In genomic region chr9:22040760-22041159, GRCh38 we compare ENCODE assay signal across 18 cellular contexts. TPM values are rescaled to one million over a fixed set of nuclear protein-coding genes. Genes with fewer than 3 reads are reported as not detected.
DNase-seq lines count a peak whose midpoint lies in the region; ATAC-seq, FAIRE-seq and TF ChIP-seq lines count a peak whose summit lies in the region.
"Had no signal": no experiment of that assay in that cellular context is flagged by ENCODE, and none has a peak within 500 bp of the region (broad histone marks: within the 10 kb centered on the region; RNA-seq: fewer than 3 reads in every experiment).

No MANE protein-coding gene starts in this region.

- FAIRE-seq in bronchial epithelial cell (lab: Jason Lieb, UNC) = no peak
- FAIRE-seq: kidney, RCC 7860, TTC549 had no signal

- H2AFZ ChIP-seq in mesenchymal stem cell (ENCODE audit: low read depth, low read length) = no peak overlapping the region

- H3K4me3 ChIP-seq in bronchial epithelial cell (ENCODE audit: low read depth, low read length) (no peak overlapping the region), mesenchymal stem cell (ENCODE audit: insufficient read depth in 1 of 2, low read depth in 1 of 2, low read length in 2 of 2) (no peak overlapping the region)
- H3K4me3 ChIP-seq: body of pancreas, MG63 had no signal

- H3K4me2 ChIP-seq in mesenchymal stem cell (ENCODE audit: low read length, poor library complexity, severe bottlenecking) = no peak overlapping the region

- no peaks in the 10 kb centered on the region for H3K27me3 ChIP-seq in bronchial epithelial cell (ENCODE audit: control insufficient read depth, insufficient read depth, low read length)
- no peaks in the 10 kb centered on the region for H3K27me3 ChIP-seq in mesenchymal stem cell (ENCODE audit: control insufficient read depth in 1 of 2, insufficient read depth in 1 of 2, low read length in 2 of 2)
- H3K27me3 ChIP-seq: body of pancreas, MG63 had no signal

- H4K8ac ChIP-seq in mesenchymal stem cell (ENCODE audit: low read length) = no peak overlapping the region

- no peak overlapping the region for H2AK5ac ChIP-seq in mesenchymal stem cell (ENCODE audit: low read length, severe bottlenecking)

- no peak overlapping the region for H2BK5ac ChIP-seq in mesenchymal stem cell (ENCODE audit: low read depth, low read length, poor library complexity, severe bottlenecking)

- no peaks in the 10 kb centered on the region for H3K79me1 ChIP-seq in mesenchymal stem cell (replicated peaks; ENCODE audit: low read length, poor library complexity, severe bottlenecking)

- no peak overlapping the region for H2BK120ac ChIP-seq in mesenchymal stem cell (ENCODE audit: low read depth, low read length)

- WGBS in mesenchymal stem cell = 33% methylated on average over 1 of the region's 1 CpG

- no peak overlapping the region for H3K14ac ChIP-seq in mesenchymal stem cell (ENCODE audit: low read length in 2 of 2)

- H3K9ac ChIP-seq in mesenchymal stem cell (ENCODE audit: low read length) = peak overlapping the region; percentile 53

- H3K4me1 ChIP-seq in mesenchymal stem cell (ENCODE audit: control insufficient read depth, insufficient read depth, low read depth, low read length) = no peaks in the 10 kb centered on the region

- no peak overlapping the region for H2BK12ac ChIP-seq in mesenchymal stem cell (ENCODE audit: low read length in 2 of 2)

- no peak overlapping the region for H4K91ac ChIP-seq in mesenchymal stem cell (ENCODE audit: low read length)

- H3K9me3 ChIP-seq in KOPT-K1 (ENCODE audit: insufficient read depth, low read length, poor library complexity, severe bottlenecking) (no peaks in the 10 kb centered on the region), mesenchymal stem cell (ENCODE audit: control insufficient read depth, low read length) (no peaks in the 10 kb centered on the region)
- H3K9me3 ChIP-seq: body of pancreas, MG63 had no signal

- peaks cover 98% of the 10 kb centered on the region for H3K36me3 ChIP-seq in KOPT-K1 (ENCODE audit: insufficient read depth, low read length)
- H3K36me3 ChIP-seq in bronchial epithelial cell (ENCODE audit: control insufficient read depth, insufficient read depth, low read length) = no peaks in the 10 kb centered on the region
- no peaks in the 10 kb centered on the region for H3K36me3 ChIP-seq in mesenchymal stem cell (ENCODE audit: control insufficient read depth in 1 of 2, insufficient read depth in 2 of 2, low read depth in 1 of 2, low read length in 2 of 2)
- H3K36me3 ChIP-seq: MG63 had no signal

- no peak for ATAC-seq in GM18867 (IDR thresholded peaks at IDR 0.05; ENCODE audit: unreplicated experiment)
- ATAC-seq: body of pancreas; natural killer cell treated with Interleukin-12 subunit alpha and Interleukin-12 subunit beta and Interleukin-15 and Interleukin-18, amount 100 ng/mL, for 72 hours had no signal

- no peak overlapping the region for H3K18ac ChIP-seq in mesenchymal stem cell (ENCODE audit: low read depth in 1 of 2, low read length in 2 of 2)

- DNase-seq in AG08395 (ENCODE audit: low spot score) (peak; percentile 74), bronchial epithelial cell (ENCODE audit: low read depth) (peak; percentile 82), mesenchymal stem cell (peak; percentile 70), SKM-1 treated with dmso at 0.1 percent for 144 hours (lab: John Stamatoyannopoulos, UW; ENCODE audit: unreplicated experiment) (no peak), cerebellar cortex (ENCODE audit: low spot score) (no peak), GDM1 (lab: John Stamatoyannopoulos, UW) (no peak)
- DNase-seq: activated CD8-positive, alpha-beta memory T cell treated with anti-CD3 and anti-CD28 coated beads, Interleukin-2, amount 50 U/mL, for 48 hours; body of pancreas; erythroblast; kidney; MG63; NCI-H2227 treated with DMSO at 0.1 percent for 48 hours; stimulated activated CD4-positive, alpha-beta T cell treated with anti-CD3 and anti-CD28 coated beads, Interleukin-12 subunit alpha, Interleukin-12 subunit beta, amount 100 ng/mL, for 4 hours had no signal

- H3K4ac ChIP-seq in mesenchymal stem cell (ENCODE audit: low read depth in 1 of 2, low read length in 2 of 2) = no peak overlapping the region

- H2BK15ac ChIP-seq in mesenchymal stem cell (ENCODE audit: low read depth, poor library complexity, severe bottlenecking) = no peak overlapping the region

- H3K23ac ChIP-seq in mesenchymal stem cell (ENCODE audit: low read length in 2 of 2) = no peak overlapping the region

- no peak for TF ChIP-seq CTCF in bronchial epithelial cell (IDR thresholded peaks at IDR 0.05; ENCODE audit: insufficient read depth, low read length, severe bottlenecking)

- H3K27ac ChIP-seq in KOPT-K1 (ENCODE audit: low read depth, low read length, poor library complexity, severe bottlenecking) (peak overlapping the region; percentile 11), mesenchymal stem cell (ENCODE audit: low read length, poor library complexity, severe bottlenecking) (no peak overlapping the region)

RNA-seq across cellular contexts. Expression of gene CDKN2B, which starts 31.7 kb away (rescaled TPM):
- total RNA-seq in bronchial epithelial cell = 29.2 and 64.0 TPM in 2 replicates
- polyA plus RNA-seq in mesenchymal stem cell (2013, experiment 1 of 2) = 36.2 TPM
- polyA plus RNA-seq in mesenchymal stem cell (2013, experiment 2 of 2) = 34.9 TPM

RNA-seq across cellular contexts. Expression of gene CDKN2B-AS1, which starts 46.2 kb away (rescaled TPM):
- total RNA-seq in bronchial epithelial cell = 0.53 and 1.0 TPM in 2 replicates
- 1.4 TPM for polyA plus RNA-seq in mesenchymal stem cell (2013, experiment 1 of 2)
- 1.9 TPM for polyA plus RNA-seq in mesenchymal stem cell (2013, experiment 2 of 2)

RNA-seq across cellular contexts. Expression of gene CDKN2A, which starts 46.6 kb away (rescaled TPM):
- total RNA-seq in bronchial epithelial cell = 1.6 and 3.5 TPM in 2 replicates
- 82.9 TPM for polyA plus RNA-seq in mesenchymal stem cell (2013, experiment 1 of 2)
- 83.8 TPM for polyA plus RNA-seq in mesenchymal stem cell (2013, experiment 2 of 2)

Comparison
In these comparisons a context has a peak if more than half of its experiments do, and no peak if none do; other contexts are left out.
1. DNase-seq: peak in AG08395 (single experiment), bronchial epithelial cell (single experiment) and mesenchymal stem cell (single experiment); none in SKM-1 treated with dmso at 0.1 percent for 144 hours (single experiment), cerebellar cortex (single experiment) and GDM1 (single experiment).